Comparison of ENCODE assay signal across 1 cellular context in the genomic region with DNA sequence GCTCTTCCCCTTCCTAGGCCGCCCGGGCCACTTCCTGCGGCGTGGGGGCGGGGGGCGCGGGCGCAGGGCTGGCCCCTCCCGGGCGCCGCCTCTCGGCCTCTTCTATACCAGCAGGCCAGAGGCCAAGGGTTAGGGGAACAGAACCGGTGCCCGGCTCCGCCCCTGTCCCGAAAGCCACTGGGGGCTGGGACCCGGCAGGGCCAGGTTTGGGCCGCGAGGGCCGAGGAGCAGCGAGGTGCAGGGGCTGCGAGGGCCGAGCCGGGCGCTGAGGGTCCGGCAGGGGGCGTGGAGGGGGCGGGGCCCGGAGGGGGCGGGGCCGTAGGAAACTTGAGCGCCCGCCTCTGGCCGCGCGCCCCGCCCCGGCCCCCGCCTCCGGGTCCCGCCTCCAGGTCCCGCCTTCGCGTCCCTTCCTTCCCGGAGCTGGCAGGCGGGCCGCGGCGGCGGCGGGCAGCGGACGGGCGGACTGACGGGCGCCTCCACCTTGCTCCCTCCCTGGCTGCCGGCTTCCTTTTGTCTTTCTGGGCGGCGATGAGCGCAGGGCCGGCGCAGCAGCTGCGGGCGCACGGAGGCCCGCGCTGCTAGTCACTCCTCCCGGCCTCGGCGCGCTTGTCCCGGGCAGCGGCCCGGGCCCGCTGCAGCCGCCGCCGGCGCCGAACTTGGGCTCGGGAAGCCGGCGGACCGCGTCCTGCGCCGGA.
A peak's percentile ranks its signal among the peaks of the same experiment; 100 is the strongest.
TF ChIP-seq lines count a peak whose summit lies in the region.

A gene (plus strand): TSS at position 426 of the 695 bp plus-strand sequence. CDS start 116,854 bp downstream, outside the sequence.

TF ChIP-seq in K562, 482 proteins besides CTCF, POLR2A, EP300 and RAD21 (continued from another document and continues in another):
- TF ChIP-seq, protein P1, sequence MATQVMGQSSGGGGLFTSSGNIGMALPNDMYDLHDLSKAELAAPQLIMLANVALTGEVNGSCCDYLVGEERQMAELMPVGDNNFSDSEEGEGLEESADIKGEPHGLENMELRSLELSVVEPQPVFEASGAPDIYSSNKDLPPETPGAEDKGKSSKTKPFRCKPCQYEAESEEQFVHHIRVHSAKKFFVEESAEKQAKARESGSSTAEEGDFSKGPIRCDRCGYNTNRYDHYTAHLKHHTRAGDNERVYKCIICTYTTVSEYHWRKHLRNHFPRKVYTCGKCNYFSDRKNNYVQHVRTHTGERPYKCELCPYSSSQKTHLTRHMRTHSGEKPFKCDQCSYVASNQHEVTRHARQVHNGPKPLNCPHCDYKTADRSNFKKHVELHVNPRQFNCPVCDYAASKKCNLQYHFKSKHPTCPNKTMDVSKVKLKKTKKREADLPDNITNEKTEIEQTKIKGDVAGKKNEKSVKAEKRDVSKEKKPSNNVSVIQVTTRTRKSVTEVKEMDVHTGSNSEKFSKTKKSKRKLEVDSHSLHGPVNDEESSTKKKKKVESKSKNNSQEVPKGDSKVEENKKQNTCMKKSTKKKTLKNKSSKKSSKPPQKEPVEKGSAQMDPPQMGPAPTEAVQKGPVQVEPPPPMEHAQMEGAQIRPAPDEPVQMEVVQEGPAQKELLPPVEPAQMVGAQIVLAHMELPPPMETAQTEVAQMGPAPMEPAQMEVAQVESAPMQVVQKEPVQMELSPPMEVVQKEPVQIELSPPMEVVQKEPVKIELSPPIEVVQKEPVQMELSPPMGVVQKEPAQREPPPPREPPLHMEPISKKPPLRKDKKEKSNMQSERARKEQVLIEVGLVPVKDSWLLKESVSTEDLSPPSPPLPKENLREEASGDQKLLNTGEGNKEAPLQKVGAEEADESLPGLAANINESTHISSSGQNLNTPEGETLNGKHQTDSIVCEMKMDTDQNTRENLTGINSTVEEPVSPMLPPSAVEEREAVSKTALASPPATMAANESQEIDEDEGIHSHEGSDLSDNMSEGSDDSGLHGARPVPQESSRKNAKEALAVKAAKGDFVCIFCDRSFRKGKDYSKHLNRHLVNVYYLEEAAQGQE (CRISPR knock-in tag; IDR thresholded peaks at IDR 0.05; ENCODE audit: low read depth), result no peak
- no peak for TF ChIP-seq NFATC3 (IDR thresholded peaks at IDR 0.05)
- TF ChIP-seq ERF (CRISPR knock-in tag; IDR thresholded peaks at IDR 0.05), result 0 out of 2 replicates have a peak, but pooled peaks have one; percentile 35
- TF ChIP-seq ZNF239 (CRISPR knock-in tag; IDR thresholded peaks at IDR 0.05), result no peak
- TF ChIP-seq, protein P2, sequence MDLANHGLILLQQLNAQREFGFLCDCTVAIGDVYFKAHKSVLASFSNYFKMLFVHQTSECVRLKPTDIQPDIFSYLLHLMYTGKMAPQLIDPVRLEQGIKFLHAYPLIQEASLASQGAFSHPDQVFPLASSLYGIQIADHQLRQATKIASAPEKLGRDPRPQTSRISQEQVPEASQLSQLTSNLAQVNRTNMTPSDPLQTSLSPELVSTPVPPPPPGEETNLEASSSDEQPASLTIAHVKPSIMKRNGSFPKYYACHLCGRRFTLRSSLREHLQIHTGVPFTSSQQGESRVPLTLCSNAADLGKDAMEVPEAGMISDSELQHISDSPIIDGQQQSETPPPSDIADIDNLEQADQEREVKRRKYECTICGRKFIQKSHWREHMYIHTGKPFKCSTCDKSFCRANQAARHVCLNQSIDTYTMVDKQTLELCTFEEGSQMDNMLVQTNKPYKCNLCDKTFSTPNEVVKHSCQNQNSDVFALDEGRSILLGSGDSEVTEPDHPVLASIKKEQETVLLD (IDR thresholded peaks at IDR 0.05), result no peak
- TF ChIP-seq ZSCAN29 (IDR thresholded peaks at IDR 0.05), result no peak
- TF ChIP-seq TARDBP (IDR thresholded peaks at IDR 0.05), result no peak
- TF ChIP-seq SMARCA4 (IDR thresholded peaks at IDR 0.05), result no peak
- no peak for TF ChIP-seq ILF3 (IDR thresholded peaks at IDR 0.05; ENCODE audit: borderline replicate concordance)
- TF ChIP-seq, protein P3, sequence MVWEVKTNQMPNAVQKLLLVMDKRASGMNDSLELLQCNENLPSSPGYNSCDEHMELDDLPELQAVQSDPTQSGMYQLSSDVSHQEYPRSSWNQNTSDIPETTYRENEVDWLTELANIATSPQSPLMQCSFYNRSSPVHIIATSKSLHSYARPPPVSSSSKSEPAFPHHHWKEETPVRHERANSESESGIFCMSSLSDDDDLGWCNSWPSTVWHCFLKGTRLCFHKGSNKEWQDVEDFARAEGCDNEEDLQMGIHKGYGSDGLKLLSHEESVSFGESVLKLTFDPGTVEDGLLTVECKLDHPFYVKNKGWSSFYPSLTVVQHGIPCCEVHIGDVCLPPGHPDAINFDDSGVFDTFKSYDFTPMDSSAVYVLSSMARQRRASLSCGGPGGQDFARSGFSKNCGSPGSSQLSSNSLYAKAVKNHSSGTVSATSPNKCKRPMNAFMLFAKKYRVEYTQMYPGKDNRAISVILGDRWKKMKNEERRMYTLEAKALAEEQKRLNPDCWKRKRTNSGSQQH (CRISPR knock-in tag; IDR thresholded peaks at IDR 0.05), result no peak
- no peak for TF ChIP-seq SAFB (IDR thresholded peaks at IDR 0.05; ENCODE audit: borderline replicate concordance, low read depth, low read length)
- TF ChIP-seq CBX3 (IDR thresholded peaks at IDR 0.05; ENCODE audit: borderline replicate concordance in 1 of 2, low read length in 2 of 2), result peak in 1 of 2 experiments; percentile 7; a peak in 1 of 3 replicates
- TF ChIP-seq, protein P4, sequence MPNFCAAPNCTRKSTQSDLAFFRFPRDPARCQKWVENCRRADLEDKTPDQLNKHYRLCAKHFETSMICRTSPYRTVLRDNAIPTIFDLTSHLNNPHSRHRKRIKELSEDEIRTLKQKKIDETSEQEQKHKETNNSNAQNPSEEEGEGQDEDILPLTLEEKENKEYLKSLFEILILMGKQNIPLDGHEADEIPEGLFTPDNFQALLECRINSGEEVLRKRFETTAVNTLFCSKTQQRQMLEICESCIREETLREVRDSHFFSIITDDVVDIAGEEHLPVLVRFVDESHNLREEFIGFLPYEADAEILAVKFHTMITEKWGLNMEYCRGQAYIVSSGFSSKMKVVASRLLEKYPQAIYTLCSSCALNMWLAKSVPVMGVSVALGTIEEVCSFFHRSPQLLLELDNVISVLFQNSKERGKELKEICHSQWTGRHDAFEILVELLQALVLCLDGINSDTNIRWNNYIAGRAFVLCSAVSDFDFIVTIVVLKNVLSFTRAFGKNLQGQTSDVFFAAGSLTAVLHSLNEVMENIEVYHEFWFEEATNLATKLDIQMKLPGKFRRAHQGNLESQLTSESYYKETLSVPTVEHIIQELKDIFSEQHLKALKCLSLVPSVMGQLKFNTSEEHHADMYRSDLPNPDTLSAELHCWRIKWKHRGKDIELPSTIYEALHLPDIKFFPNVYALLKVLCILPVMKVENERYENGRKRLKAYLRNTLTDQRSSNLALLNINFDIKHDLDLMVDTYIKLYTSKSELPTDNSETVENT (CRISPR knock-in tag; IDR thresholded peaks at IDR 0.05), result 0 out of 2 replicates have a peak, but pooled peaks have one; percentile 24
- TF ChIP-seq, protein P5, sequence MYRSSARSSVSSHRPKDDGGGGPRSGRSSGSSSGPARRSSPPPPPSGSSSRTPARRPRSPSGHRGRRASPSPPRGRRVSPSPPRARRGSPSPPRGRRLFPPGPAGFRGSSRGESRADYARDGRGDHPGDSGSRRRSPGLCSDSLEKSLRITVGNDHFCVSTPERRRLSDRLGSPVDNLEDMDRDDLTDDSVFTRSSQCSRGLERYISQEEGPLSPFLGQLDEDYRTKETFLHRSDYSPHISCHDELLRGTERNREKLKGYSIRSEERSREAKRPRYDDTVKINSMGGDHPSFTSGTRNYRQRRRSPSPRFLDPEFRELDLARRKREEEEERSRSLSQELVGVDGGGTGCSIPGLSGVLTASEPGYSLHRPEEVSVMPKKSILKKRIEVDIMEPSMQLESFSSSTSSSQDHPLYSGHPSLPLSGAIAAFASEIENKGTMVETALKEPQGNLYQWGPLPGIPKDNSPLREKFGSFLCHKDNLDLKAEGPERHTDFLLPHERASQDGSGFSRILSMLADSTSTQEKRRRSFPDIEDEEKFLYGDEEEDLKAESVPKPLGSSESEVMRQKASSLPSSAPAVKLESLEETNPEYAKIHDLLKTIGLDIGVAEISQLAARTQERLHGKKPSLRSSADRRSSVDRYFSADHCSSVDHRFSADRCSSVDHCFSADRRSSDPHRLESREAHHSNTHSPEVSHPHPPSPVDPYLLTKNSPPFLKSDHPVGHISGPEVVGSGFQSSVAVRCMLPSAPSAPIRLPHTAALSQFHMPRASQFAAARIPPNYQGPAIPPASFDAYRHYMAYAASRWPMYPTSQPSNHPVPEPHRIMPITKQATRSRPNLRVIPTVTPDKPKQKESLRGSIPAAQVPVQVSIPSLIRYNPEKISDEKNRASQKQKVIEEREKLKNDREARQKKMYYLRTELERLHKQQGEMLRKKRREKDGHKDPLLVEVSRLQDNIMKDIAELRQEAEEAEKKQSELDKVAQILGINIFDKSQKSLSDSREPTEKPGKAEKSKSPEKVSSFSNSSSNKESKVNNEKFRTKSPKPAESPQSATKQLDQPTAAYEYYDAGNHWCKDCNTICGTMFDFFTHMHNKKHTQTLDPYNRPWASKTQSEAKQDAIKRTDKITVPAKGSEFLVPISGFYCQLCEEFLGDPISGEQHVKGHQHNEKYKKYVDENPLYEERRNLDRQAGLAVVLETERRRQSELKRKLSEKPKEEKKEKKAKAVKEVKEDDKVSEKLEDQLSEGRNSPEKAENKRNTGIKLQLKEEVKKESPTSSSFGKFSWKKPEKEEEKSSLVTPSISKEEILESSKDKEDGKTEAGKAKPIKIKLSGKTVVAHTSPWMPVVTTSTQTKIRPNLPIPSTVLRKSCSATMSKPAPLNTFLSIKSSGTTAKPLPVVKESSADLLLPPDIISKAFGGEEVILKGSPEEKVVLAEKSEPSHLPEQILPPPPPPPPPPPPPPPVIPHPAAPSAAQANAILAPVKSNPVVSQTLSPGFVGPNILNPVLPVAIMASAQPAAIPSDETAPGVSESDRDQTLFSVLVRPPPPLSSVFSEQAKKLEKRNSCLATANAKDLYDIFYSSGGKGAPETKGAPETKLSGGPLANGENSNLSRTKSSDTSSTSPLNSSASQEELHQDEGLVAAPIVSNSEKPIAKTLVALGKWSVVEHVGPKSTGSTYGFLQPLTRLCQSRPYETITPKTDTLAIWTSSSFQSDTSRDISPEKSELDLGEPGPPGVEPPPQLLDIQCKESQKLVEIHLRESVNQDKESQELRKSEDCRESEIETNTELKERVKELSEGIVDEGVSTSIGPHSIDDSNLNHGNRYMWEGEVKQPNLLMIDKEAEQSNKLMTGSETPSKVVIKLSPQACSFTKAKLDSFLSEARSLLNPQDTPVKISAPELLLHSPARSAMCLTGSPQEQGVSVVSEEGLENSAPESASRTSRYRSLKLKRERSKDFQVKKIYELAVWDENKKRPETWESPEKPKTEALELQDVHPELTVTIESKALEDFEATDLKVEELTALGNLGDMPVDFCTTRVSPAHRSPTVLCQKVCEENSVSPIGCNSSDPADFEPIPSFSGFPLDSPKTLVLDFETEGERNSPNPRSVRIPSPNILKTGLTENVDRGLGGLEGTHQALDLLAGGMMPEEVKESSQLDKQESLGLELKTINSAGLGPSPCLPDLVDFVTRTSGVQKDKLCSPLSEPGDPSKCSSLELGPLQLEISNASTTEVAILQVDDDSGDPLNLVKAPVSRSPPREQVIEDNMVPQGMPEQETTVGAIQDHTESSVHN (IDR thresholded peaks at IDR 0.05; ENCODE audit: borderline replicate concordance in 1 of 2, low read depth in 1 of 2), result no peak
- no peak for TF ChIP-seq TAF7 (tag; IDR thresholded peaks at IDR 0.05)
- TF ChIP-seq, protein P6, sequence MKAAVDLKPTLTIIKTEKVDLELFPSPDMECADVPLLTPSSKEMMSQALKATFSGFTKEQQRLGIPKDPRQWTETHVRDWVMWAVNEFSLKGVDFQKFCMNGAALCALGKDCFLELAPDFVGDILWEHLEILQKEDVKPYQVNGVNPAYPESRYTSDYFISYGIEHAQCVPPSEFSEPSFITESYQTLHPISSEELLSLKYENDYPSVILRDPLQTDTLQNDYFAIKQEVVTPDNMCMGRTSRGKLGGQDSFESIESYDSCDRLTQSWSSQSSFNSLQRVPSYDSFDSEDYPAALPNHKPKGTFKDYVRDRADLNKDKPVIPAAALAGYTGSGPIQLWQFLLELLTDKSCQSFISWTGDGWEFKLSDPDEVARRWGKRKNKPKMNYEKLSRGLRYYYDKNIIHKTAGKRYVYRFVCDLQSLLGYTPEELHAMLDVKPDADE (conservative IDR thresholded peaks at IDR 0.05; ENCODE audit: control insufficient read depth, low read depth, low read length), result peak; percentile 62
- TF ChIP-seq FOXM1 (IDR thresholded peaks at IDR 0.05; ENCODE audit: low read depth), result no peak
- TF ChIP-seq FOXM1 (CRISPR knock-in tag; IDR thresholded peaks at IDR 0.05; ENCODE audit: low read depth), result peak; percentile 42; the same call in 1 of the 2 replicates
- TF ChIP-seq ZNF766 (CRISPR knock-in tag; conservative IDR thresholded peaks at IDR 0.05), result no peak
- TF ChIP-seq FOXK2 (conservative IDR thresholded peaks at IDR 0.05 in 1 of 2, IDR thresholded peaks at IDR 0.05 in 1 of 2; ENCODE audit: low read depth in 2 of 2), result no peak
- TF ChIP-seq HCFC1 (IDR thresholded peaks at IDR 0.05; ENCODE audit: low read depth, low read length), result peak; percentile 28; the same call in 1 of the 2 replicates
- TF ChIP-seq, protein P7, sequence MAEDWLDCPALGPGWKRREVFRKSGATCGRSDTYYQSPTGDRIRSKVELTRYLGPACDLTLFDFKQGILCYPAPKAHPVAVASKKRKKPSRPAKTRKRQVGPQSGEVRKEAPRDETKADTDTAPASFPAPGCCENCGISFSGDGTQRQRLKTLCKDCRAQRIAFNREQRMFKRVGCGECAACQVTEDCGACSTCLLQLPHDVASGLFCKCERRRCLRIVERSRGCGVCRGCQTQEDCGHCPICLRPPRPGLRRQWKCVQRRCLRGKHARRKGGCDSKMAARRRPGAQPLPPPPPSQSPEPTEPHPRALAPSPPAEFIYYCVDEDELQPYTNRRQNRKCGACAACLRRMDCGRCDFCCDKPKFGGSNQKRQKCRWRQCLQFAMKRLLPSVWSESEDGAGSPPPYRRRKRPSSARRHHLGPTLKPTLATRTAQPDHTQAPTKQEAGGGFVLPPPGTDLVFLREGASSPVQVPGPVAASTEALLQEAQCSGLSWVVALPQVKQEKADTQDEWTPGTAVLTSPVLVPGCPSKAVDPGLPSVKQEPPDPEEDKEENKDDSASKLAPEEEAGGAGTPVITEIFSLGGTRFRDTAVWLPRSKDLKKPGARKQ (CRISPR knock-in tag; IDR thresholded peaks at IDR 0.05), result no peak
- no peak for TF ChIP-seq MXI1 (IDR thresholded peaks at IDR 0.05; ENCODE audit: low read depth, low read length)
- no peak for TF ChIP-seq MEF2A (IDR thresholded peaks at IDR 0.05; ENCODE audit: control insufficient read depth, low read depth, low read length)
- TF ChIP-seq CBFA2T3 (IDR thresholded peaks at IDR 0.05), result no peak
- no peak for TF ChIP-seq NFRKB (IDR thresholded peaks at IDR 0.05; ENCODE audit: low read depth)
- TF ChIP-seq, protein P8, sequence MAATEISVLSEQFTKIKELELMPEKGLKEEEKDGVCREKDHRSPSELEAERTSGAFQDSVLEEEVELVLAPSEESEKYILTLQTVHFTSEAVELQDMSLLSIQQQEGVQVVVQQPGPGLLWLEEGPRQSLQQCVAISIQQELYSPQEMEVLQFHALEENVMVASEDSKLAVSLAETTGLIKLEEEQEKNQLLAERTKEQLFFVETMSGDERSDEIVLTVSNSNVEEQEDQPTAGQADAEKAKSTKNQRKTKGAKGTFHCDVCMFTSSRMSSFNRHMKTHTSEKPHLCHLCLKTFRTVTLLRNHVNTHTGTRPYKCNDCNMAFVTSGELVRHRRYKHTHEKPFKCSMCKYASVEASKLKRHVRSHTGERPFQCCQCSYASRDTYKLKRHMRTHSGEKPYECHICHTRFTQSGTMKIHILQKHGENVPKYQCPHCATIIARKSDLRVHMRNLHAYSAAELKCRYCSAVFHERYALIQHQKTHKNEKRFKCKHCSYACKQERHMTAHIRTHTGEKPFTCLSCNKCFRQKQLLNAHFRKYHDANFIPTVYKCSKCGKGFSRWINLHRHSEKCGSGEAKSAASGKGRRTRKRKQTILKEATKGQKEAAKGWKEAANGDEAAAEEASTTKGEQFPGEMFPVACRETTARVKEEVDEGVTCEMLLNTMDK (IDR thresholded peaks at IDR 0.05; ENCODE audit: borderline replicate concordance, insufficient read depth, low read depth, low read length, poor library complexity, severe bottlenecking), result peak; percentile 44
- peak in 1 of 2 experiments; percentile 22; a peak in 1 of 4 replicates for TF ChIP-seq ETV6 (IDR thresholded peaks at IDR 0.05; ENCODE audit: borderline replicate concordance in 1 of 2, low read depth in 2 of 2, low read length in 1 of 2)
- no peak for TF ChIP-seq ETV6 (CRISPR knock-in tag; IDR thresholded peaks at IDR 0.05; ENCODE audit: borderline replicate concordance)
